In genomic region chr6:32190054-32190945, GRCh38 we compare ENCODE assay signal across 1 cellular context.
A peak's percentile ranks its signal among the peaks of the same experiment; 100 is the strongest.
TF ChIP-seq lines count a peak whose summit lies in the region.

Gene PBX2 (minus strand): TSS chr6:32190202. CDS start chr6:32189915, 287 bp downstream.

TF ChIP-seq in HepG2, 621 proteins besides CTCF, POLR2A, EP300 and RAD21 (continued from another document and continues in another):
- TF ChIP-seq, protein P1, sequence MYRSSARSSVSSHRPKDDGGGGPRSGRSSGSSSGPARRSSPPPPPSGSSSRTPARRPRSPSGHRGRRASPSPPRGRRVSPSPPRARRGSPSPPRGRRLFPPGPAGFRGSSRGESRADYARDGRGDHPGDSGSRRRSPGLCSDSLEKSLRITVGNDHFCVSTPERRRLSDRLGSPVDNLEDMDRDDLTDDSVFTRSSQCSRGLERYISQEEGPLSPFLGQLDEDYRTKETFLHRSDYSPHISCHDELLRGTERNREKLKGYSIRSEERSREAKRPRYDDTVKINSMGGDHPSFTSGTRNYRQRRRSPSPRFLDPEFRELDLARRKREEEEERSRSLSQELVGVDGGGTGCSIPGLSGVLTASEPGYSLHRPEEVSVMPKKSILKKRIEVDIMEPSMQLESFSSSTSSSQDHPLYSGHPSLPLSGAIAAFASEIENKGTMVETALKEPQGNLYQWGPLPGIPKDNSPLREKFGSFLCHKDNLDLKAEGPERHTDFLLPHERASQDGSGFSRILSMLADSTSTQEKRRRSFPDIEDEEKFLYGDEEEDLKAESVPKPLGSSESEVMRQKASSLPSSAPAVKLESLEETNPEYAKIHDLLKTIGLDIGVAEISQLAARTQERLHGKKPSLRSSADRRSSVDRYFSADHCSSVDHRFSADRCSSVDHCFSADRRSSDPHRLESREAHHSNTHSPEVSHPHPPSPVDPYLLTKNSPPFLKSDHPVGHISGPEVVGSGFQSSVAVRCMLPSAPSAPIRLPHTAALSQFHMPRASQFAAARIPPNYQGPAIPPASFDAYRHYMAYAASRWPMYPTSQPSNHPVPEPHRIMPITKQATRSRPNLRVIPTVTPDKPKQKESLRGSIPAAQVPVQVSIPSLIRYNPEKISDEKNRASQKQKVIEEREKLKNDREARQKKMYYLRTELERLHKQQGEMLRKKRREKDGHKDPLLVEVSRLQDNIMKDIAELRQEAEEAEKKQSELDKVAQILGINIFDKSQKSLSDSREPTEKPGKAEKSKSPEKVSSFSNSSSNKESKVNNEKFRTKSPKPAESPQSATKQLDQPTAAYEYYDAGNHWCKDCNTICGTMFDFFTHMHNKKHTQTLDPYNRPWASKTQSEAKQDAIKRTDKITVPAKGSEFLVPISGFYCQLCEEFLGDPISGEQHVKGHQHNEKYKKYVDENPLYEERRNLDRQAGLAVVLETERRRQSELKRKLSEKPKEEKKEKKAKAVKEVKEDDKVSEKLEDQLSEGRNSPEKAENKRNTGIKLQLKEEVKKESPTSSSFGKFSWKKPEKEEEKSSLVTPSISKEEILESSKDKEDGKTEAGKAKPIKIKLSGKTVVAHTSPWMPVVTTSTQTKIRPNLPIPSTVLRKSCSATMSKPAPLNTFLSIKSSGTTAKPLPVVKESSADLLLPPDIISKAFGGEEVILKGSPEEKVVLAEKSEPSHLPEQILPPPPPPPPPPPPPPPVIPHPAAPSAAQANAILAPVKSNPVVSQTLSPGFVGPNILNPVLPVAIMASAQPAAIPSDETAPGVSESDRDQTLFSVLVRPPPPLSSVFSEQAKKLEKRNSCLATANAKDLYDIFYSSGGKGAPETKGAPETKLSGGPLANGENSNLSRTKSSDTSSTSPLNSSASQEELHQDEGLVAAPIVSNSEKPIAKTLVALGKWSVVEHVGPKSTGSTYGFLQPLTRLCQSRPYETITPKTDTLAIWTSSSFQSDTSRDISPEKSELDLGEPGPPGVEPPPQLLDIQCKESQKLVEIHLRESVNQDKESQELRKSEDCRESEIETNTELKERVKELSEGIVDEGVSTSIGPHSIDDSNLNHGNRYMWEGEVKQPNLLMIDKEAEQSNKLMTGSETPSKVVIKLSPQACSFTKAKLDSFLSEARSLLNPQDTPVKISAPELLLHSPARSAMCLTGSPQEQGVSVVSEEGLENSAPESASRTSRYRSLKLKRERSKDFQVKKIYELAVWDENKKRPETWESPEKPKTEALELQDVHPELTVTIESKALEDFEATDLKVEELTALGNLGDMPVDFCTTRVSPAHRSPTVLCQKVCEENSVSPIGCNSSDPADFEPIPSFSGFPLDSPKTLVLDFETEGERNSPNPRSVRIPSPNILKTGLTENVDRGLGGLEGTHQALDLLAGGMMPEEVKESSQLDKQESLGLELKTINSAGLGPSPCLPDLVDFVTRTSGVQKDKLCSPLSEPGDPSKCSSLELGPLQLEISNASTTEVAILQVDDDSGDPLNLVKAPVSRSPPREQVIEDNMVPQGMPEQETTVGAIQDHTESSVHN (CRISPR knock-in tag; IDR thresholded peaks at IDR 0.05): no peak
- TF ChIP-seq ZBTB37 (CRISPR knock-in tag; IDR thresholded peaks at IDR 0.05) (0 out of 2 replicates have a peak, but pooled peaks have one; percentile 48), KLF6 (CRISPR knock-in tag; IDR thresholded peaks at IDR 0.05) (0 out of 2 replicates have a peak, but pooled peaks have one; percentile 35), NRL (CRISPR knock-in tag; IDR thresholded peaks at IDR 0.05; ENCODE audit: borderline replicate concordance) (no peak), PHB2 (IDR thresholded peaks at IDR 0.05; ENCODE audit: partially characterized antibody) (no peak), MXI1 (IDR thresholded peaks at IDR 0.05; ENCODE audit: borderline replicate concordance, low read depth, low read length) (peak; percentile 13; the same call in 1 of the 3 replicates), MTERF4 (CRISPR knock-in tag; IDR thresholded peaks at IDR 0.05) (no peak), THAP11 (CRISPR knock-in tag; IDR thresholded peaks at IDR 0.05) (peak; percentile 53; the same call in 1 of the 2 replicates), IKZF1 (IDR thresholded peaks at IDR 0.05) (no peak), ATRX (CRISPR knock-in tag; IDR thresholded peaks at IDR 0.05; ENCODE audit: borderline replicate concordance) (no peak), ZNF772 (CRISPR knock-in tag; IDR thresholded peaks at IDR 0.05) (peak; percentile 74), ZZZ3 (CRISPR knock-in tag; IDR thresholded peaks at IDR 0.05; ENCODE audit: borderline replicate concordance) (0 out of 2 replicates have a peak, but pooled peaks have one; percentile 44), ZBTB7B (CRISPR knock-in tag; IDR thresholded peaks at IDR 0.05) (peak; percentile 76), ZNF574 (CRISPR knock-in tag; IDR thresholded peaks at IDR 0.05) (peak; percentile 44), TARDBP (CRISPR knock-in tag; IDR thresholded peaks at IDR 0.05) (0 out of 2 replicates have a peak, but pooled peaks have one; percentile 20), SP140L (CRISPR knock-in tag; IDR thresholded peaks at IDR 0.05; ENCODE audit: borderline replicate concordance) (0 out of 2 replicates have a peak, but pooled peaks have one; percentile 50), ATF7 (IDR thresholded peaks at IDR 0.05) (no peak), ATF7 (CRISPR knock-in tag; IDR thresholded peaks at IDR 0.05) (0 out of 2 replicates have a peak, but pooled peaks have one; percentile 18), ARID4A (CRISPR knock-in tag; IDR thresholded peaks at IDR 0.05; ENCODE audit: borderline replicate concordance) (peak; percentile 61; the same call in 1 of the 2 replicates), ZNF44 (CRISPR knock-in tag; IDR thresholded peaks at IDR 0.05) (no peak), PCBP1 (IDR thresholded peaks at IDR 0.05; ENCODE audit: borderline replicate concordance, low read depth, low read length) (peak; percentile 87; the same call in 1 of the 2 replicates), ZNF235 (CRISPR knock-in tag; IDR thresholded peaks at IDR 0.05; ENCODE audit: borderline replicate concordance) (no peak), ZNF337 (CRISPR knock-in tag; IDR thresholded peaks at IDR 0.05; ENCODE audit: borderline replicate concordance, low read depth) (no peak), NFIB (CRISPR knock-in tag; IDR thresholded peaks at IDR 0.05; ENCODE audit: borderline replicate concordance) (no peak), ELF4 (CRISPR knock-in tag; IDR thresholded peaks at IDR 0.05; ENCODE audit: borderline replicate concordance) (0 out of 2 replicates have a peak, but pooled peaks have one; percentile 38), SNAI1 (CRISPR knock-in tag; IDR thresholded peaks at IDR 0.05; ENCODE audit: borderline replicate concordance) (peak; percentile 59; the same call in 1 of the 2 replicates), CREB3 (CRISPR knock-in tag; IDR thresholded peaks at IDR 0.05) (no peak), PHF5A (CRISPR knock-in tag; IDR thresholded peaks at IDR 0.05; ENCODE audit: low read depth, unreplicated experiment) (no peak)
- TF ChIP-seq, protein P2, sequence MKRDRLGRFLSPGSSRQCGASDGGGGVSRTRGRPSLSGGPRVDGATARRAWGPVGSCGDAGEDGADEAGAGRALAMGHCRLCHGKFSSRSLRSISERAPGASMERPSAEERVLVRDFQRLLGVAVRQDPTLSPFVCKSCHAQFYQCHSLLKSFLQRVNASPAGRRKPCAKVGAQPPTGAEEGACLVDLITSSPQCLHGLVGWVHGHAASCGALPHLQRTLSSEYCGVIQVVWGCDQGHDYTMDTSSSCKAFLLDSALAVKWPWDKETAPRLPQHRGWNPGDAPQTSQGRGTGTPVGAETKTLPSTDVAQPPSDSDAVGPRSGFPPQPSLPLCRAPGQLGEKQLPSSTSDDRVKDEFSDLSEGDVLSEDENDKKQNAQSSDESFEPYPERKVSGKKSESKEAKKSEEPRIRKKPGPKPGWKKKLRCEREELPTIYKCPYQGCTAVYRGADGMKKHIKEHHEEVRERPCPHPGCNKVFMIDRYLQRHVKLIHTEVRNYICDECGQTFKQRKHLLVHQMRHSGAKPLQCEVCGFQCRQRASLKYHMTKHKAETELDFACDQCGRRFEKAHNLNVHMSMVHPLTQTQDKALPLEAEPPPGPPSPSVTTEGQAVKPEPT (CRISPR knock-in tag; IDR thresholded peaks at IDR 0.05; ENCODE audit: low read depth): 0 out of 2 replicates have a peak, but pooled peaks have one; percentile 61
- TF ChIP-seq, protein P3, sequence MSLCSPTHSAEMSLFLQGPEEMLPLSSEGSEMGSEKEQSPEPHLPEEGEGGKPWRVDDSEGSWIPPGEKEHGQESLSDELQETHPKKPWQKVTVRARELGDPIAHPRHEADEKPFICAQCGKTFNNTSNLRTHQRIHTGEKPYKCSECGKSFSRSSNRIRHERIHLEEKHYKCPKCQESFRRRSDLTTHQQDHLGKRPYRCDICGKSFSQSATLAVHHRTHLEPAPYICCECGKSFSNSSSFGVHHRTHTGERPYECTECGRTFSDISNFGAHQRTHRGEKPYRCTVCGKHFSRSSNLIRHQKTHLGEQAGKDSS (CRISPR knock-in tag; IDR thresholded peaks at IDR 0.05; ENCODE audit: borderline replicate concordance, low read depth): peak; percentile 50; the same call in 1 of the 2 replicates
- TF ChIP-seq, protein P4, sequence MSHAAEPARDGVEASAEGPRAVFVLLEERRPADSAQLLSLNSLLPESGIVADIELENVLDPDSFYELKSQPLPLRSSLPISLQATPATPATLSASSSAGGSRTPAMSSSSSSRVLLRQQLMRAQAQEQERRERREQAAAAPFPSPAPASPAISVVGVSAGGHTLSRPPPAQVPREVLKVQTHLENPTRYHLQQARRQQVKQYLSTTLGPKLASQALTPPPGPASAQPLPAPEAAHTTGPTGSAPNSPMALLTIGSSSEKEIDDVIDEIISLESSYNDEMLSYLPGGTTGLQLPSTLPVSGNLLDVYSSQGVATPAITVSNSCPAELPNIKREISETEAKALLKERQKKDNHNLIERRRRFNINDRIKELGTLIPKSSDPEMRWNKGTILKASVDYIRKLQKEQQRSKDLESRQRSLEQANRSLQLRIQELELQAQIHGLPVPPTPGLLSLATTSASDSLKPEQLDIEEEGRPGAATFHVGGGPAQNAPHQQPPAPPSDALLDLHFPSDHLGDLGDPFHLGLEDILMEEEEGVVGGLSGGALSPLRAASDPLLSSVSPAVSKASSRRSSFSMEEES (CRISPR knock-in tag; IDR thresholded peaks at IDR 0.05): 0 out of 2 replicates have a peak, but pooled peaks have one; percentile 24
